Comparison of ENCODE assay signal across 17 cellular contexts in the genomic region with DNA sequence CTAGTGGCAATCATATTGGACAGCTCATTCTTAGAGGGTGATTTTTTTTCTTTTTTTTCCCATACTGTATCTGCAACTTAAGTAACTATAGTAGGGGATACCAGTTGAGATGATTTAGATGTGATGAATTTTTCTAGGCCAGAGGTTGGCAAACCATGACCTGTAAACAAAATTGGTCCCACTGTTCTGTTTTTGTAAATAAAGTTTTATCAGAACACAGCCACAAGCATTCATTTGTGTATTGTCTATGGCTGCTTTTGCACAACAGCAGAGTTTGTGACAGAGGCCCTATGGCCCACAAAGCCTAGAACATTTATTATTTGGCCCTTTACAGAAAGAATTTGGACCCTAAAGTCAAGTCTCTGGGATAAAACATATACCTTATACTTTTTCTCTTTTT. TPM values are rescaled to one million over a fixed set of nuclear protein-coding genes. Genes with fewer than 3 reads are reported as not detected.
DNase-seq lines count a peak whose midpoint lies in the region; ATAC-seq and TF ChIP-seq lines count a peak whose summit lies in the region.
"Had no signal": no experiment of that assay in that cellular context is flagged by ENCODE, and none has a peak within 500 bp of the region (broad histone marks: within the 10 kb centered on the region; RNA-seq: fewer than 3 reads in every experiment).

No MANE protein-coding gene starts in this region.

- peaks cover 34% of the 10 kb centered on the region for H3K4me1 Mint-ChIP-seq in activated CD4-positive, alpha-beta T cell treated with anti-CD3 and anti-CD28 coated beads, Interleukin-2, amount 10 ng/mL, durations not matched to agents 24 days and 14 days
- H3K4me1 Mint-ChIP-seq in activated CD4-positive, alpha-beta T cell treated with anti-CD3 and anti-CD28 coated beads for 36 hours = peaks cover 43% of the 10 kb centered on the region
- H3K4me1 Mint-ChIP-seq in stimulated activated naive CD8-positive, alpha-beta T cell treated with anti-CD3 and anti-CD28 coated beads, Interleukin-15, Interleukin-2, amounts not matched to agents 100 ng/mL and 50 ng/mL, for 24 hours (ENCODE audit: low read depth) = peaks cover 62% of the 10 kb centered on the region
- H3K4me1 Mint-ChIP-seq in stimulated activated naive CD8-positive, alpha-beta T cell treated with anti-CD3 and anti-CD28 coated beads, Interleukin-15, amount 100 ng/mL, for 72 hours = peaks cover 51% of the 10 kb centered on the region
- peaks cover 37 to 49% of the 10 kb centered on the region in 2 donors for H3K4me1 Mint-ChIP-seq in immature natural killer cell

- no peak overlapping the region for H3K27ac ChIP-seq in transverse colon
- H3K27ac ChIP-seq: 22Rv1, C4-2B had no signal

- DNase-seq in activated CD4-positive, alpha-beta T cell treated with anti-CD3 and anti-CD28 coated beads, Interleukin-2, amount 10 ng/mL, durations not matched to agents 24 days and 14 days = no peak
- no peak for DNase-seq in activated CD4-positive, alpha-beta T cell treated with anti-CD3 and anti-CD28 coated beads for 36 hours
- no peak for DNase-seq in stimulated activated naive CD8-positive, alpha-beta T cell treated with anti-CD3 and anti-CD28 coated beads, Interleukin-15, amount 100 ng/mL, for 72 hours
- no peak for DNase-seq in immature natural killer cell
- DNase-seq in transverse colon = no peak
- DNase-seq: AML-193; Caco-2; CD4-positive, alpha-beta T cell; DMS153; DMS79 treated with DMSO at 0.1 percent for 48 hours; GF-D8; H9 had no signal

- peaks cover 9% of the 10 kb centered on the region for H3K36me3 Mint-ChIP-seq in activated CD4-positive, alpha-beta T cell treated with anti-CD3 and anti-CD28 coated beads, Interleukin-2, amount 10 ng/mL, durations not matched to agents 24 days and 14 days (ENCODE audit: low read depth)
- peaks cover 10% of the 10 kb centered on the region for H3K36me3 Mint-ChIP-seq in activated CD4-positive, alpha-beta T cell treated with anti-CD3 and anti-CD28 coated beads for 36 hours (ENCODE audit: low read depth)
- H3K36me3 Mint-ChIP-seq in stimulated activated naive CD8-positive, alpha-beta T cell treated with anti-CD3 and anti-CD28 coated beads, Interleukin-15, Interleukin-2, amounts not matched to agents 100 ng/mL and 50 ng/mL, for 24 hours (ENCODE audit: low read depth) = peaks cover 18% of the 10 kb centered on the region
- peaks cover 4 to 8% (median 4%) of the 10 kb centered on the region in 3 donors for H3K36me3 Mint-ChIP-seq in immature natural killer cell

- no peaks in the 10 kb centered on the region for H3K9me3 ChIP-seq in transverse colon
- H3K9me3 ChIP-seq: Caco-2 had no signal

- H3K4me3 ChIP-seq in transverse colon = no peak overlapping the region
- H3K4me3 ChIP-seq: A549 had no signal

- H3K36me3 ChIP-seq in transverse colon = no peaks in the 10 kb centered on the region

- intact Hi-C loops in activated CD4-positive, alpha-beta T cell treated with anti-CD3 and anti-CD28 coated beads, Interleukin-2, amount 10 ng/mL, durations not matched to agents 24 days and 14 days (cut with micrococcal nuclease) = no loop called here
- intact Hi-C loops in activated CD4-positive, alpha-beta T cell treated with anti-CD3 and anti-CD28 coated beads for 36 hours (cut with DNase I, micrococcal nuclease) = no loop called here
- intact Hi-C loops in transverse colon (cut with DNase I; ENCODE audit: low total_unique reads) = no loop called here

- no peak for TF ChIP-seq CTCF in transverse colon (IDR thresholded peaks at IDR 0.05)

- TF ChIP-seq POLR2A in transverse colon (IDR thresholded peaks at IDR 0.05) = no peak

- POLR2A ChIA-PET in activated CD4-positive, alpha-beta T cell treated with anti-CD3 and anti-CD28 coated beads for 36 hours (lab: Charles Lee) = interaction anchor here (0.6 kb wide), 1 partner anchor 44 kb away, joined by 5 read pairs; no protein-coding TSS in a partner anchor

- no peaks in the 10 kb centered on the region for H3K9me3 Mint-ChIP-seq in activated CD4-positive, alpha-beta T cell treated with anti-CD3 and anti-CD28 coated beads, Interleukin-2, amount 10 ng/mL, durations not matched to agents 24 days and 14 days
- H3K9me3 Mint-ChIP-seq in activated CD4-positive, alpha-beta T cell treated with anti-CD3 and anti-CD28 coated beads for 36 hours (ENCODE audit: low read depth) = peaks cover 4% of the 10 kb centered on the region
- peaks cover 3% of the 10 kb centered on the region for H3K9me3 Mint-ChIP-seq in stimulated activated naive CD8-positive, alpha-beta T cell treated with anti-CD3 and anti-CD28 coated beads, Interleukin-15, Interleukin-2, amounts not matched to agents 100 ng/mL and 50 ng/mL, for 24 hours
- H3K9me3 Mint-ChIP-seq in stimulated activated naive CD8-positive, alpha-beta T cell treated with anti-CD3 and anti-CD28 coated beads, Interleukin-15, amount 100 ng/mL, for 72 hours = peaks cover 0 to 5% of the 10 kb centered on the region in 2 donors
- no peaks in the 10 kb centered on the region for H3K9me3 Mint-ChIP-seq in immature natural killer cell
- H3K9me3 Mint-ChIP-seq: CD4-positive, alpha-beta T cell; H9 had no signal

- H3K4me1 ChIP-seq in transverse colon = peaks cover 0 to 26% (median 18%) of the 10 kb centered on the region in 4 donors

- TF ChIP-seq EP300 in transverse colon (IDR thresholded peaks at IDR 0.05; ENCODE audit: low read depth) = no peak

- peak overlapping the region; percentile 19 for H3K27ac Mint-ChIP-seq in activated CD4-positive, alpha-beta T cell treated with anti-CD3 and anti-CD28 coated beads, Interleukin-2, amount 10 ng/mL, durations not matched to agents 24 days and 14 days
- H3K27ac Mint-ChIP-seq in activated CD4-positive, alpha-beta T cell treated with anti-CD3 and anti-CD28 coated beads for 36 hours = no peak overlapping the region
- H3K27ac Mint-ChIP-seq in stimulated activated naive CD8-positive, alpha-beta T cell treated with anti-CD3 and anti-CD28 coated beads, Interleukin-15, Interleukin-2, amounts not matched to agents 100 ng/mL and 50 ng/mL, for 24 hours = peak overlapping the region; percentile 57
- H3K27ac Mint-ChIP-seq in stimulated activated naive CD8-positive, alpha-beta T cell treated with anti-CD3 and anti-CD28 coated beads, Interleukin-15, amount 100 ng/mL, for 72 hours = no peak overlapping the region
- H3K27ac Mint-ChIP-seq in immature natural killer cell = peak overlapping the region in 4 of 6 donors; percentile 10 to 73 (median 42)
- H3K27ac Mint-ChIP-seq: CD4-positive, alpha-beta T cell; H9 had no signal

- no peak for ATAC-seq in activated CD4-positive, alpha-beta T cell treated with anti-CD3 and anti-CD28 coated beads for 36 hours
- ATAC-seq in stimulated activated naive CD8-positive, alpha-beta T cell treated with anti-CD3 and anti-CD28 coated beads, Interleukin-15, amount 100 ng/mL, for 72 hours = no peak
- ATAC-seq in HG02642 (IDR thresholded peaks at IDR 0.05; ENCODE audit: poor library complexity, unreplicated experiment) = no peak
- ATAC-seq: A549 had no signal

- H3K27me3 Mint-ChIP-seq in activated CD4-positive, alpha-beta T cell treated with anti-CD3 and anti-CD28 coated beads, Interleukin-2, amount 10 ng/mL, durations not matched to agents 24 days and 14 days = no peaks in the 10 kb centered on the region
- H3K27me3 Mint-ChIP-seq in activated CD4-positive, alpha-beta T cell treated with anti-CD3 and anti-CD28 coated beads for 36 hours = no peaks in the 10 kb centered on the region
- no peaks in the 10 kb centered on the region for H3K27me3 Mint-ChIP-seq in stimulated activated naive CD8-positive, alpha-beta T cell treated with anti-CD3 and anti-CD28 coated beads, Interleukin-15, Interleukin-2, amounts not matched to agents 100 ng/mL and 50 ng/mL, for 24 hours
- no peaks in the 10 kb centered on the region for H3K27me3 Mint-ChIP-seq in stimulated activated naive CD8-positive, alpha-beta T cell treated with anti-CD3 and anti-CD28 coated beads, Interleukin-15, amount 100 ng/mL, for 72 hours
- H3K27me3 Mint-ChIP-seq in immature natural killer cell (ENCODE audit: low read depth in 3 of 3) = no peaks in the 10 kb centered on the region
- H3K27me3 Mint-ChIP-seq: CD4-positive, alpha-beta T cell had no signal

- H3K27me3 ChIP-seq in transverse colon = no peaks in the 10 kb centered on the region

- in situ Hi-C loops in transverse colon (cut with MboI; ENCODE audit: low pct_ligation_motif_present in 1 of 4, low pct_unique_long_range_greater_than_20kb in 1 of 4, low sequenced_read_pairs in 3 of 4) = no loop called here

- CTCF ChIA-PET in activated CD4-positive, alpha-beta T cell treated with anti-CD3 and anti-CD28 coated beads for 36 hours (lab: Charles Lee) = interaction anchor here (0.9 kb wide), 1 partner anchor 75 kb away, joined by 3 read pairs; no protein-coding TSS in a partner anchor

- H3K4me3 Mint-ChIP-seq in activated CD4-positive, alpha-beta T cell treated with anti-CD3 and anti-CD28 coated beads, Interleukin-2, amount 10 ng/mL, durations not matched to agents 24 days and 14 days = no peak overlapping the region
- no peak overlapping the region for H3K4me3 Mint-ChIP-seq in activated CD4-positive, alpha-beta T cell treated with anti-CD3 and anti-CD28 coated beads for 36 hours
- no peak overlapping the region for H3K4me3 Mint-ChIP-seq in stimulated activated naive CD8-positive, alpha-beta T cell treated with anti-CD3 and anti-CD28 coated beads, Interleukin-15, Interleukin-2, amounts not matched to agents 100 ng/mL and 50 ng/mL, for 24 hours
- H3K4me3 Mint-ChIP-seq in stimulated activated naive CD8-positive, alpha-beta T cell treated with anti-CD3 and anti-CD28 coated beads, Interleukin-15, amount 100 ng/mL, for 72 hours = no peak overlapping the region
- no peak overlapping the region for H3K4me3 Mint-ChIP-seq in immature natural killer cell
- H3K4me3 Mint-ChIP-seq: CD4-positive, alpha-beta T cell; H9 had no signal

RNA-seq across cellular contexts. Expression of a gene that starts 11.4 kb away (rescaled TPM):
- total RNA-seq in activated CD4-positive, alpha-beta T cell treated with anti-CD3 and anti-CD28 coated beads, Interleukin-2, amount 10 ng/mL, durations not matched to agents 24 days and 14 days = 154 and 160 TPM in 2 replicates
- 100 to 1,000 TPM; 172 to 181 TPM for total RNA-seq in activated CD4-positive, alpha-beta T cell treated with anti-CD3 and anti-CD28 coated beads for 36 hours
- 100 to 1,000 TPM; 163 to 242 (median 169) TPM for polyA plus RNA-seq in immature natural killer cell
- total RNA-seq in transverse colon = 100 to 1,000 TPM in 2 of 4 donors, 10 to 100 TPM in 2; 70.3 to 120 (median 101) TPM

RNA-seq across cellular contexts. Expression of a gene that starts 51.7 kb away (rescaled TPM):
- 65.8 and 75.4 TPM in 2 replicates for total RNA-seq in activated CD4-positive, alpha-beta T cell treated with anti-CD3 and anti-CD28 coated beads, Interleukin-2, amount 10 ng/mL, durations not matched to agents 24 days and 14 days
- 10 to 100 TPM; 62.4 to 97.9 TPM for total RNA-seq in activated CD4-positive, alpha-beta T cell treated with anti-CD3 and anti-CD28 coated beads for 36 hours
- 10 to 100 TPM; 28.7 to 54.4 (median 33.4) TPM for polyA plus RNA-seq in immature natural killer cell
- total RNA-seq in transverse colon = 100 to 1,000 TPM in 1 of 4 donors, 10 to 100 TPM in 3; 50.2 to 129 (median 79.3) TPM

Comparison
In these comparisons a context has a peak if more than half of its experiments do, and no peak if none do; other contexts are left out.
1. H3K27ac Mint-ChIP-seq: peak in activated CD4-positive, alpha-beta T cell treated with anti-CD3 and anti-CD28 coated beads, Interleukin-2, amount 10 ng/mL, durations not matched to agents 24 days and 14 days (single experiment), stimulated activated naive CD8-positive, alpha-beta T cell treated with anti-CD3 and anti-CD28 coated beads, Interleukin-15, Interleukin-2, amounts not matched to agents 100 ng/mL and 50 ng/mL, for 24 hours (single experiment) and immature natural killer cell (4 of 6); none in activated CD4-positive, alpha-beta T cell treated with anti-CD3 and anti-CD28 coated beads for 36 hours (single experiment) and stimulated activated naive CD8-positive, alpha-beta T cell treated with anti-CD3 and anti-CD28 coated beads, Interleukin-15, amount 100 ng/mL, for 72 hours (0 of 2).